In genomic region chr16:2339521-2340484, GRCh38 we compare ENCODE assay signal across 8 cellular contexts. TPM values are rescaled to one million over a fixed set of nuclear protein-coding genes. Genes with fewer than 3 reads are reported as not detected.
A peak's percentile ranks its signal among the peaks of the same experiment; 100 is the strongest.
DNase-seq lines count a peak whose midpoint lies in the region; ATAC-seq, FAIRE-seq and TF ChIP-seq lines count a peak whose summit lies in the region.

No MANE protein-coding gene starts in this region.

- peaks cover 34% of the 10 kb centered on the region for H3K4me1 Mint-ChIP-seq in activated T-helper 1 cell treated with anti-CD3 and anti-CD28 coated beads, Interleukin-12 subunit alpha, Interleukin-12 subunit beta, Interleukin-2, Interleukin-4 antibody, amounts not matched to agents 30 ng/mL and 10 ng/mL and 1 ng/mL, durations not matched to agents 14 hours and 24 hours and 36 hours (ENCODE audit: low read depth)

- peak overlapping the region; percentile 67 for H3K27ac Mint-ChIP-seq in activated T-helper 1 cell treated with anti-CD3 and anti-CD28 coated beads, Interleukin-12 subunit alpha, Interleukin-12 subunit beta, Interleukin-2, Interleukin-4 antibody, amounts not matched to agents 30 ng/mL and 10 ng/mL and 1 ng/mL, durations not matched to agents 14 hours and 24 hours and 36 hours

- TF ChIP-seq CTCF in AG04449 (IDR thresholded peaks at IDR 0.05; ENCODE audit: insufficient read depth, low read length, missing control alignments) (no peak), neutrophil (IDR thresholded peaks at IDR 0.05) (no peak), uterus (IDR thresholded peaks at IDR 0.05) (no peak)

- H3K4me3 Mint-ChIP-seq in activated T-helper 1 cell treated with anti-CD3 and anti-CD28 coated beads, Interleukin-12 subunit alpha, Interleukin-12 subunit beta, Interleukin-2, Interleukin-4 antibody, amounts not matched to agents 30 ng/mL and 10 ng/mL and 1 ng/mL, durations not matched to agents 14 hours and 24 hours and 36 hours, result peak overlapping the region; percentile 90

- peak; percentile 32 for ATAC-seq in GM18517 (IDR thresholded peaks at IDR 0.05; ENCODE audit: unreplicated experiment)
- ATAC-seq in HG03045 (IDR thresholded peaks at IDR 0.05; ENCODE audit: unreplicated experiment), result peak; percentile 38

- CTCF ChIA-PET in AG04449 (lab: Yijun Ruan, JAX), result interaction anchor here (0.6 to 1.4 kb wide), 38 partner anchors 8 to 196 kb away, joined by 3 to 14 read pairs (median 4); partner anchors contain the start of gene CCNF

- H3K36me3 Mint-ChIP-seq in activated T-helper 1 cell treated with anti-CD3 and anti-CD28 coated beads, Interleukin-12 subunit alpha, Interleukin-12 subunit beta, Interleukin-2, Interleukin-4 antibody, amounts not matched to agents 30 ng/mL and 10 ng/mL and 1 ng/mL, durations not matched to agents 14 hours and 24 hours and 36 hours (ENCODE audit: low read depth), result peaks cover 3% of the 10 kb centered on the region

- peak overlapping the region; percentile 56 for H3K4me3 ChIP-seq in AG04449 (ENCODE audit: low read depth, low read length)
- peak overlapping the region; percentile 50 to 69 for H3K4me3 ChIP-seq in neutrophil (ENCODE audit: low read depth in 1 of 2, low read length in 1 of 2)
- H3K4me3 ChIP-seq in uterus, result peak overlapping the region; percentile 36 to 65

- TF ChIP-seq POLR2A in uterus (IDR thresholded peaks at IDR 0.05), result no peak

- H3K27me3 Mint-ChIP-seq in activated T-helper 1 cell treated with anti-CD3 and anti-CD28 coated beads, Interleukin-12 subunit alpha, Interleukin-12 subunit beta, Interleukin-2, Interleukin-4 antibody, amounts not matched to agents 30 ng/mL and 10 ng/mL and 1 ng/mL, durations not matched to agents 14 hours and 24 hours and 36 hours (ENCODE audit: insufficient read depth), result peaks cover 28% of the 10 kb centered on the region

- intact Hi-C loops in activated T-helper 1 cell treated with anti-CD3 and anti-CD28 coated beads, Interleukin-12 subunit alpha, Interleukin-12 subunit beta, Interleukin-2, Interleukin-4 antibody, amounts not matched to agents 30 ng/mL and 10 ng/mL and 1 ng/mL, durations not matched to agents 14 hours and 24 hours and 36 hours (cut with micrococcal nuclease), result loop anchor here (1.0 to 10.0 kb wide), 5 partner anchors 71 to 147 kb away; partner anchors contain the start of genes BRICD5, CCNF, PGP and RNPS1
- intact Hi-C loops in uterus (cut with DNase I; ENCODE audit: low total_unique reads), result loop anchor here (10.0 kb wide), 1 partner anchor 155 kb away; no protein-coding TSS in a partner anchor

- H3K9me3 ChIP-seq in neutrophil, result no peaks in the 10 kb centered on the region
- no peaks in the 10 kb centered on the region for H3K9me3 ChIP-seq in uterus

- H3K27ac ChIP-seq in neutrophil (no peak overlapping the region), uterus (peak overlapping the region in 1 of 2 donors; percentile 40)

- H3K36me3 ChIP-seq in neutrophil, result no peaks in the 10 kb centered on the region
- H3K36me3 ChIP-seq in uterus, result no peaks in the 10 kb centered on the region

- peaks cover 82% of the 10 kb centered on the region for H3K27me3 ChIP-seq in neutrophil
- no peaks in the 10 kb centered on the region for H3K27me3 ChIP-seq in uterus

- POLR2A ChIA-PET in AG04449 (lab: Yijun Ruan, JAX), result interaction anchor here (0.6 kb wide), 1 partner anchor 135 kb away, joined by 3 read pairs; the partner anchor contains the start of gene TBC1D24

- H3K4me1 ChIP-seq in neutrophil (ENCODE audit: control insufficient read depth in 1 of 2, insufficient read depth in 1 of 2, low read depth in 1 of 2, low read length in 1 of 2) (peaks cover 13 to 19% of the 10 kb centered on the region in 2 experiments), uterus (no peaks in the 10 kb centered on the region)

- DNase-seq in AG04449 (ENCODE audit: low read depth, low spot score), result no peak
- DNase-seq in NCI-H82 treated with DMSO at 0.1 percent for 48 hours (lab: John Stamatoyannopoulos, UW; ENCODE audit: unreplicated experiment), result peak; percentile 46
- DNase-seq in activated T-helper 1 cell treated with anti-CD3 and anti-CD28 coated beads, Interleukin-12 subunit alpha, Interleukin-12 subunit beta, Interleukin-2, Interleukin-4 antibody, amounts not matched to agents 30 ng/mL and 10 ng/mL and 1 ng/mL, durations not matched to agents 14 hours and 24 hours and 36 hours (ENCODE audit: low spot score), result peak; percentile 31
- DNase-seq in frontal cortex (ENCODE audit: low spot score in 2 of 2), result peak; percentile 41 to 48
- DNase-seq in uterus, result peak; percentile 40 to 43

- FAIRE-seq in frontal cortex (lab: Jason Lieb, UNC), result no peak

- no peaks in the 10 kb centered on the region for H3K9me3 Mint-ChIP-seq in activated T-helper 1 cell treated with anti-CD3 and anti-CD28 coated beads, Interleukin-12 subunit alpha, Interleukin-12 subunit beta, Interleukin-2, Interleukin-4 antibody, amounts not matched to agents 30 ng/mL and 10 ng/mL and 1 ng/mL, durations not matched to agents 14 hours and 24 hours and 36 hours

RNA-seq across cellular contexts. Expression of gene ABCA3, which starts 0.7 kb away (rescaled TPM):
- total RNA-seq in activated T-helper 1 cell treated with anti-CD3 and anti-CD28 coated beads, Interleukin-12 subunit alpha, Interleukin-12 subunit beta, Interleukin-2, Interleukin-4 antibody, amounts not matched to agents 30 ng/mL and 10 ng/mL and 1 ng/mL, durations not matched to agents 14 hours and 24 hours and 36 hours, result 9.0 and 10.0 TPM in 2 replicates
- total RNA-seq in frontal cortex (36.3 TPM), uterus (10 to 100 TPM in 1 of 4 donors, 1 to 10 TPM in 3; 1.3 to 18.7 (median 4.7) TPM)
